ENCODE assay signal across 21 cellular contexts in the genomic region with DNA sequence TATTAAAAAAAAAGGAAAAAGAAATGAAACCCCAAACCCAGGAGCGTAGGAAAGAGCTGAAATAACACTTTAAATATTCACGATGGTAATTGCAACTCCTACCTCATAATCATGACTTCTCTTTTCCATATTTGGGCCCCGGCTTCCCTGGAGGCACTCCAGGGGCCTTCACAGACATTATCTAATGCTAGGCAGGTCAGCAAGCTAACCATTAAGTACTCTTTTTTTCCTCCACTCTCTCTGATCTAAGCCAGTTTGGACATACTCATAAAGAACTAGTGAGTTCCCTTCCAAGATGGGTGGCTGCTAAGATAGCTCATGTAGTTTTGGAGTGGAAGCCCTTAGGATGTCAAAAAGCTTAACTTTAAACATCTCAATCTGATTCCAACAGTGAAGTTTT.
DNase-seq lines count a peak whose midpoint lies in the region; ATAC-seq and TF ChIP-seq lines count a peak whose summit lies in the region.
"Had no signal": no experiment of that assay in that cellular context is flagged by ENCODE, and none has a peak within 500 bp of the region (broad histone marks: within the 10 kb centered on the region; RNA-seq: fewer than 3 reads in every experiment).

No MANE protein-coding gene starts in this region.

- no peak overlapping the region for H2AFZ ChIP-seq in OCI-LY1 (ENCODE audit: low read length)
- H2AFZ ChIP-seq: hepatocyte had no signal

- POLR2A ChIA-PET in activated naive CD8-positive, alpha-beta T cell treated with anti-CD3 and anti-CD28 coated beads, Interleukin-2, amount 10 ng/mL, durations not matched to agents 7 days and 5 days (lab: Charles Lee) = interaction anchor here (0.7 kb wide), 1 partner anchor 36 kb away, joined by 3 read pairs; no protein-coding TSS in a partner anchor

- H3K27me3 ChIP-seq in OCI-LY1 (ENCODE audit: insufficient read depth, low read length) = no peaks in the 10 kb centered on the region
- H3K27me3 ChIP-seq: hepatocyte, ovary, upper lobe of left lung had no signal

- H3K4me3 Mint-ChIP-seq in stimulated activated naive CD8-positive, alpha-beta T cell treated with anti-CD3 and anti-CD28 coated beads, Interleukin-15, Interleukin-2, amounts not matched to agents 100 ng/mL and 50 ng/mL, for 24 hours = no peak overlapping the region
- H3K4me3 Mint-ChIP-seq in activated naive CD8-positive, alpha-beta T cell treated with anti-CD3 and anti-CD28 coated beads, Interleukin-2, amount 10 ng/mL, durations not matched to agents 7 days and 5 days = peak overlapping the region; percentile 39
- peak overlapping the region; percentile 35 to 42 for H3K4me3 Mint-ChIP-seq in stimulated activated naive CD8-positive, alpha-beta T cell treated with anti-CD3 and anti-CD28 coated beads, Interleukin-15, amount 100 ng/mL, for 72 hours

- peaks cover 8% of the 10 kb centered on the region for H3K36me3 Mint-ChIP-seq in stimulated activated naive CD8-positive, alpha-beta T cell treated with anti-CD3 and anti-CD28 coated beads, Interleukin-15, Interleukin-2, amounts not matched to agents 100 ng/mL and 50 ng/mL, for 24 hours (ENCODE audit: low read depth)
- peaks cover 7% of the 10 kb centered on the region for H3K36me3 Mint-ChIP-seq in activated naive CD8-positive, alpha-beta T cell treated with anti-CD3 and anti-CD28 coated beads, Interleukin-2, amount 10 ng/mL, durations not matched to agents 7 days and 5 days

- peaks cover 13% of the 10 kb centered on the region for H3K79me2 ChIP-seq in OCI-LY1 (ENCODE audit: insufficient read depth, low read length)
- H3K79me2 ChIP-seq: hepatocyte had no signal

- H3K27ac ChIP-seq in OCI-LY1 (ENCODE audit: low read depth, low read length, poor library complexity, severe bottlenecking) = peak overlapping the region; percentile 90
- H3K27ac ChIP-seq: epithelial cell of prostate, hepatocyte, lower lobe of right lung, ovary, upper lobe of left lung had no signal

- peak overlapping the region; percentile 40; the same call in 1 of the 2 replicates for H3K4me2 ChIP-seq in OCI-LY1 (ENCODE audit: low read length)
- H3K4me2 ChIP-seq: hepatocyte had no signal

- peaks cover 73% of the 10 kb centered on the region for H3K4me1 Mint-ChIP-seq in stimulated activated naive CD8-positive, alpha-beta T cell treated with anti-CD3 and anti-CD28 coated beads, Interleukin-15, Interleukin-2, amounts not matched to agents 100 ng/mL and 50 ng/mL, for 24 hours (ENCODE audit: low read depth)
- H3K4me1 Mint-ChIP-seq in activated naive CD8-positive, alpha-beta T cell treated with anti-CD3 and anti-CD28 coated beads, Interleukin-2, amount 10 ng/mL, durations not matched to agents 7 days and 5 days = peaks cover 44% of the 10 kb centered on the region
- peaks cover 75% of the 10 kb centered on the region for H3K4me1 Mint-ChIP-seq in stimulated activated naive CD8-positive, alpha-beta T cell treated with anti-CD3 and anti-CD28 coated beads, Interleukin-15, amount 100 ng/mL, for 72 hours

- no peaks in the 10 kb centered on the region for H3K36me3 ChIP-seq in OCI-LY1 (ENCODE audit: insufficient read depth, low read length)
- H3K36me3 ChIP-seq: lower lobe of right lung, ovary, upper lobe of left lung had no signal

- H3K4me1 ChIP-seq in OCI-LY1 (ENCODE audit: insufficient read depth, low read length, severe bottlenecking) = peaks cover 89% of the 10 kb centered on the region

- no peaks in the 10 kb centered on the region for H3F3A ChIP-seq in OCI-LY1 (ENCODE audit: insufficient read depth, low read length)

- no peaks in the 10 kb centered on the region for H3K27me3 Mint-ChIP-seq in stimulated activated naive CD8-positive, alpha-beta T cell treated with anti-CD3 and anti-CD28 coated beads, Interleukin-15, Interleukin-2, amounts not matched to agents 100 ng/mL and 50 ng/mL, for 24 hours
- H3K27me3 Mint-ChIP-seq in activated naive CD8-positive, alpha-beta T cell treated with anti-CD3 and anti-CD28 coated beads, Interleukin-2, amount 10 ng/mL, durations not matched to agents 7 days and 5 days = no peaks in the 10 kb centered on the region
- no peaks in the 10 kb centered on the region for H3K27me3 Mint-ChIP-seq in stimulated activated naive CD8-positive, alpha-beta T cell treated with anti-CD3 and anti-CD28 coated beads, Interleukin-15, amount 100 ng/mL, for 72 hours

- ATAC-seq in stimulated activated naive CD8-positive, alpha-beta T cell treated with anti-CD3 and anti-CD28 coated beads, Interleukin-15, Interleukin-2, amounts not matched to agents 100 U/mL and 50 U/mL, for 24 hours = no peak
- ATAC-seq in activated naive CD8-positive, alpha-beta T cell treated with anti-CD3 and anti-CD28 coated beads, Interleukin-2, amount 10 ng/mL, durations not matched to agents 7 days and 5 days (ENCODE audit: low read depth) = no peak
- no peak for ATAC-seq in stimulated activated naive CD8-positive, alpha-beta T cell treated with anti-CD3 and anti-CD28 coated beads, Interleukin-15, amount 100 ng/mL, for 72 hours
- no peak for ATAC-seq in HG03196 (IDR thresholded peaks at IDR 0.05; ENCODE audit: unreplicated experiment)
- ATAC-seq: activated CD4-positive, CD25-positive, alpha-beta regulatory T cell treated with anti-CD3 and anti-CD28 coated beads, Interleukin-2, amount 50 U/mL, for 24 hours; lower lobe of right lung had no signal

- H3K9ac ChIP-seq in OCI-LY1 (ENCODE audit: low read length) = peak overlapping the region; percentile 40; the same call in 1 of the 2 replicates

- no peak overlapping the region for H3K4me3 ChIP-seq in OCI-LY1 (ENCODE audit: low read depth, low read length, poor library complexity, severe bottlenecking)
- H3K4me3 ChIP-seq: hepatocyte, lower lobe of right lung, ovary, upper lobe of left lung had no signal

- no peaks in the 10 kb centered on the region for H3K9me2 ChIP-seq in OCI-LY1 (ENCODE audit: low read depth, low read length)

- peak overlapping the region; percentile 71 for H3K27ac Mint-ChIP-seq in stimulated activated naive CD8-positive, alpha-beta T cell treated with anti-CD3 and anti-CD28 coated beads, Interleukin-15, Interleukin-2, amounts not matched to agents 100 ng/mL and 50 ng/mL, for 24 hours
- peak overlapping the region; percentile 72 for H3K27ac Mint-ChIP-seq in activated naive CD8-positive, alpha-beta T cell treated with anti-CD3 and anti-CD28 coated beads, Interleukin-2, amount 10 ng/mL, durations not matched to agents 7 days and 5 days
- peak overlapping the region in 1 of 2 donors; percentile 66 for H3K27ac Mint-ChIP-seq in stimulated activated naive CD8-positive, alpha-beta T cell treated with anti-CD3 and anti-CD28 coated beads, Interleukin-15, amount 100 ng/mL, for 72 hours

- H3K9me3 ChIP-seq in OCI-LY1 (ENCODE audit: low read length) = no peaks in the 10 kb centered on the region
- H3K9me3 ChIP-seq: lower lobe of right lung, ovary, upper lobe of left lung had no signal

- DNase-seq in stimulated activated naive CD8-positive, alpha-beta T cell treated with anti-CD3 and anti-CD28 coated beads, Interleukin-15, Interleukin-2, amounts not matched to agents 100 U/mL and 50 U/mL, for 24 hours = no peak
- DNase-seq in activated naive CD8-positive, alpha-beta T cell treated with anti-CD3 and anti-CD28 coated beads, Interleukin-2, amount 10 ng/mL, durations not matched to agents 7 days and 5 days = no peak
- DNase-seq in stimulated activated naive CD8-positive, alpha-beta T cell treated with anti-CD3 and anti-CD28 coated beads, Interleukin-15, amount 100 ng/mL, for 72 hours = no peak
- DNase-seq in OCI-M2 (lab: John Stamatoyannopoulos, UW; ENCODE audit: unreplicated experiment) = no peak
- no peak for DNase-seq in retina
- DNase-seq: foreskin fibroblast; H7; lower lobe of right lung; NCI-H1105; NCI-H2171; NCI-H526 treated with DMSO at 0.1 percent for 48 hours; ovary; Right ventricle myocardium superior; stimulated activated naive CD4-positive, alpha-beta T cell; upper lobe of left lung had no signal

- TF ChIP-seq CTCF in OCI-LY1 (IDR thresholded peaks at IDR 0.05; ENCODE audit: low read length) = no peak

- no peaks in the 10 kb centered on the region for H4K20me1 ChIP-seq in OCI-LY1 (ENCODE audit: insufficient read depth, low read length)

- no peaks in the 10 kb centered on the region for H3K9me3 Mint-ChIP-seq in stimulated activated naive CD8-positive, alpha-beta T cell treated with anti-CD3 and anti-CD28 coated beads, Interleukin-15, Interleukin-2, amounts not matched to agents 100 ng/mL and 50 ng/mL, for 24 hours
- no peaks in the 10 kb centered on the region for H3K9me3 Mint-ChIP-seq in activated naive CD8-positive, alpha-beta T cell treated with anti-CD3 and anti-CD28 coated beads, Interleukin-2, amount 10 ng/mL, durations not matched to agents 7 days and 5 days
- H3K9me3 Mint-ChIP-seq in stimulated activated naive CD8-positive, alpha-beta T cell treated with anti-CD3 and anti-CD28 coated beads, Interleukin-15, amount 100 ng/mL, for 72 hours = peaks cover 0 to 7% of the 10 kb centered on the region in 2 donors
